In the genomic region with DNA sequence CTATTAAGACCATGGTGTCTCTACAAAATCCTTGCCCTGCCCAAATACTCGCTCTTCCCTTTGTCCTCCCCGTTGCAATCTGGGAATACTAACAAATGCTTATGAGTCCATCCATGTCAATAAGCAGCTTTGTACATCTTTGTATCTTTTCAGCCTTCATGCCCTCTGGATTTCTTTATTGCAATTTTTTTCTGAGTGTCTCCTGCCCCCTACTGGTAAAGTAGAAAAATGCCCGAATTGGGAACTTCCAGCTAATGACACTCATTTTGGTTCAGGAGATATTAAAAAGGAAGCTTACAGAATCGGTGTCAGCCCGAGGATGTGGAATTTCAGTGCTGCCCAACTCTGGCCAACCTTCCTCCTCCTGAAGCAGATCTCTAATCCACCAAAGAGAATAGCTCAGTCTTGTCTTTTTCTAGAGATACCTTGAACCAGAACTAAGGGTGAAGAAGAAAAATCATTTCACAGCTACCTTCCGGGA, we compare ENCODE assay signal across 1 cellular context.
TF ChIP-seq lines count a peak whose summit lies in the region.

No MANE protein-coding gene starts in this region.

TF ChIP-seq in H1, 55 proteins besides CTCF, POLR2A, EP300 and RAD21 (continued from another document):
- TF ChIP-seq, protein P1, sequence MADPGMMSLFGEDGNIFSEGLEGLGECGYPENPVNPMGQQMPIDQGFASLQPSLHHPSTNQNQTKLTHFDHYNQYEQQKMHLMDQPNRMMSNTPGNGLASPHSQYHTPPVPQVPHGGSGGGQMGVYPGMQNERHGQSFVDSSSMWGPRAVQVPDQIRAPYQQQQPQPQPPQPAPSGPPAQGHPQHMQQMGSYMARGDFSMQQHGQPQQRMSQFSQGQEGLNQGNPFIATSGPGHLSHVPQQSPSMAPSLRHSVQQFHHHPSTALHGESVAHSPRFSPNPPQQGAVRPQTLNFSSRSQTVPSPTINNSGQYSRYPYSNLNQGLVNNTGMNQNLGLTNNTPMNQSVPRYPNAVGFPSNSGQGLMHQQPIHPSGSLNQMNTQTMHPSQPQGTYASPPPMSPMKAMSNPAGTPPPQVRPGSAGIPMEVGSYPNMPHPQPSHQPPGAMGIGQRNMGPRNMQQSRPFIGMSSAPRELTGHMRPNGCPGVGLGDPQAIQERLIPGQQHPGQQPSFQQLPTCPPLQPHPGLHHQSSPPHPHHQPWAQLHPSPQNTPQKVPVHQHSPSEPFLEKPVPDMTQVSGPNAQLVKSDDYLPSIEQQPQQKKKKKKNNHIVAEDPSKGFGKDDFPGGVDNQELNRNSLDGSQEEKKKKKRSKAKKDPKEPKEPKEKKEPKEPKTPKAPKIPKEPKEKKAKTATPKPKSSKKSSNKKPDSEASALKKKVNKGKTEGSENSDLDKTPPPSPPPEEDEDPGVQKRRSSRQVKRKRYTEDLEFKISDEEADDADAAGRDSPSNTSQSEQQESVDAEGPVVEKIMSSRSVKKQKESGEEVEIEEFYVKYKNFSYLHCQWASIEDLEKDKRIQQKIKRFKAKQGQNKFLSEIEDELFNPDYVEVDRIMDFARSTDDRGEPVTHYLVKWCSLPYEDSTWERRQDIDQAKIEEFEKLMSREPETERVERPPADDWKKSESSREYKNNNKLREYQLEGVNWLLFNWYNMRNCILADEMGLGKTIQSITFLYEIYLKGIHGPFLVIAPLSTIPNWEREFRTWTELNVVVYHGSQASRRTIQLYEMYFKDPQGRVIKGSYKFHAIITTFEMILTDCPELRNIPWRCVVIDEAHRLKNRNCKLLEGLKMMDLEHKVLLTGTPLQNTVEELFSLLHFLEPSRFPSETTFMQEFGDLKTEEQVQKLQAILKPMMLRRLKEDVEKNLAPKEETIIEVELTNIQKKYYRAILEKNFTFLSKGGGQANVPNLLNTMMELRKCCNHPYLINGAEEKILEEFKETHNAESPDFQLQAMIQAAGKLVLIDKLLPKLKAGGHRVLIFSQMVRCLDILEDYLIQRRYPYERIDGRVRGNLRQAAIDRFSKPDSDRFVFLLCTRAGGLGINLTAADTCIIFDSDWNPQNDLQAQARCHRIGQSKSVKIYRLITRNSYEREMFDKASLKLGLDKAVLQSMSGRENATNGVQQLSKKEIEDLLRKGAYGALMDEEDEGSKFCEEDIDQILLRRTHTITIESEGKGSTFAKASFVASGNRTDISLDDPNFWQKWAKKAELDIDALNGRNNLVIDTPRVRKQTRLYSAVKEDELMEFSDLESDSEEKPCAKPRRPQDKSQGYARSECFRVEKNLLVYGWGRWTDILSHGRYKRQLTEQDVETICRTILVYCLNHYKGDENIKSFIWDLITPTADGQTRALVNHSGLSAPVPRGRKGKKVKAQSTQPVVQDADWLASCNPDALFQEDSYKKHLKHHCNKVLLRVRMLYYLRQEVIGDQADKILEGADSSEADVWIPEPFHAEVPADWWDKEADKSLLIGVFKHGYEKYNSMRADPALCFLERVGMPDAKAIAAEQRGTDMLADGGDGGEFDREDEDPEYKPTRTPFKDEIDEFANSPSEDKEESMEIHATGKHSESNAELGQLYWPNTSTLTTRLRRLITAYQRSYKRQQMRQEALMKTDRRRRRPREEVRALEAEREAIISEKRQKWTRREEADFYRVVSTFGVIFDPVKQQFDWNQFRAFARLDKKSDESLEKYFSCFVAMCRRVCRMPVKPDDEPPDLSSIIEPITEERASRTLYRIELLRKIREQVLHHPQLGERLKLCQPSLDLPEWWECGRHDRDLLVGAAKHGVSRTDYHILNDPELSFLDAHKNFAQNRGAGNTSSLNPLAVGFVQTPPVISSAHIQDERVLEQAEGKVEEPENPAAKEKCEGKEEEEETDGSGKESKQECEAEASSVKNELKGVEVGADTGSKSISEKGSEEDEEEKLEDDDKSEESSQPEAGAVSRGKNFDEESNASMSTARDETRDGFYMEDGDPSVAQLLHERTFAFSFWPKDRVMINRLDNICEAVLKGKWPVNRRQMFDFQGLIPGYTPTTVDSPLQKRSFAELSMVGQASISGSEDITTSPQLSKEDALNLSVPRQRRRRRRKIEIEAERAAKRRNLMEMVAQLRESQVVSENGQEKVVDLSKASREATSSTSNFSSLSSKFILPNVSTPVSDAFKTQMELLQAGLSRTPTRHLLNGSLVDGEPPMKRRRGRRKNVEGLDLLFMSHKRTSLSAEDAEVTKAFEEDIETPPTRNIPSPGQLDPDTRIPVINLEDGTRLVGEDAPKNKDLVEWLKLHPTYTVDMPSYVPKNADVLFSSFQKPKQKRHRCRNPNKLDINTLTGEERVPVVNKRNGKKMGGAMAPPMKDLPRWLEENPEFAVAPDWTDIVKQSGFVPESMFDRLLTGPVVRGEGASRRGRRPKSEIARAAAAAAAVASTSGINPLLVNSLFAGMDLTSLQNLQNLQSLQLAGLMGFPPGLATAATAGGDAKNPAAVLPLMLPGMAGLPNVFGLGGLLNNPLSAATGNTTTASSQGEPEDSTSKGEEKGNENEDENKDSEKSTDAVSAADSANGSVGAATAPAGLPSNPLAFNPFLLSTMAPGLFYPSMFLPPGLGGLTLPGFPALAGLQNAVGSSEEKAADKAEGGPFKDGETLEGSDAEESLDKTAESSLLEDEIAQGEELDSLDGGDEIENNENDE (IDR thresholded peaks at IDR 0.05; ENCODE audit: insufficient replicate concordance, low read length) = no peak
- TF ChIP-seq GABPA (IDR thresholded peaks at IDR 0.05; ENCODE audit: borderline replicate concordance, insufficient read depth, low read length) = no peak
- TF ChIP-seq ASH2L (IDR thresholded peaks at IDR 0.05; ENCODE audit: low read length) = no peak
- no peak for TF ChIP-seq PHF8 (conservative IDR thresholded peaks at IDR 0.05; ENCODE audit: low read depth, low read length)
- no peak for TF ChIP-seq RNF2 (IDR thresholded peaks at IDR 0.05; ENCODE audit: borderline replicate concordance, low read depth, low read length, missing control alignments, poor library complexity, severe bottlenecking)
- no peak for TF ChIP-seq RBBP5 (IDR thresholded peaks at IDR 0.05; ENCODE audit: borderline replicate concordance, low read depth, low read length)
- TF ChIP-seq ZNF274 (IDR thresholded peaks at IDR 0.05; ENCODE audit: borderline replicate concordance, extremely low read depth, low read length) = no peak
- no peak for TF ChIP-seq EGR1 (IDR thresholded peaks at IDR 0.05; ENCODE audit: borderline replicate concordance, low read depth, low read length)
- TF ChIP-seq SUZ12 (IDR thresholded peaks at IDR 0.05; ENCODE audit: low read length) = no peak
- TF ChIP-seq BCL11A (IDR thresholded peaks at IDR 0.05; ENCODE audit: low read depth in 2 of 2, low read length in 2 of 2) = no peak
- no peak for TF ChIP-seq JUN (IDR thresholded peaks at IDR 0.05; ENCODE audit: low read depth, low read length)
- no peak for TF ChIP-seq CREB1 (IDR thresholded peaks at IDR 0.05)
- TF ChIP-seq SIX5 (IDR thresholded peaks at IDR 0.05; ENCODE audit: low read depth, low read length) = no peak
- no peak for TF ChIP-seq POLR2AphosphoS5 (IDR thresholded peaks at IDR 0.05; ENCODE audit: low read depth, low read length)
- no peak for TF ChIP-seq JUND (IDR thresholded peaks at IDR 0.05; ENCODE audit: low read length)
- no peak for TF ChIP-seq KDM4A (IDR thresholded peaks at IDR 0.05; ENCODE audit: low read depth, low read length, severe bottlenecking)
- no peak for TF ChIP-seq SP2 (IDR thresholded peaks at IDR 0.05; ENCODE audit: low read length)
